14 cellular contexts compared by ENCODE assay signal in the genomic region with DNA sequence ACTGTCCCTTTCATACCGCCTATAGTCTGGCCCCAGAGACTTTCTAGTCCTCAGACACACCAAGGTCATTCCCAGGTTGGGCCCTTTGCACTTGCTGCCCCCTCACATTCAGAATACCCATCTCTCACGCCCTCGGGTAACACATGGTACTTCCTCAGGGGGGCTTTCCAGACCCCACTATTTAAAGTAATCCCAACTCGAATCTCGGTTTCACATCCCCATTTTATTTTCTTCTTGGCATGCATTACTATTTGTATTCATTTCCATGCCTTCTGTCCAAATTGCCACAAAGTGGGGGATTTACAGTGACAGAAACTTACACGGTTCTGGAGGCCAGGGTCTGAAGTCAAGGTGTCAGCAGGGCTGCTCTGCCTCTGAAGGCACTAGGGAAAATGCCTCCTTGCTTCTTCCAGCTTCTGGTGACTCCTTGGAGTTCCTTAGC. TPM values are rescaled to one million over a fixed set of nuclear protein-coding genes. Genes with fewer than 3 reads are reported as not detected.
DNase-seq lines count a peak whose midpoint lies in the region; ATAC-seq lines count a peak whose summit lies in the region.
"Had no signal": no experiment of that assay in that cellular context is flagged by ENCODE, and none has a peak within 500 bp of the region (broad histone marks: within the 10 kb centered on the region; RNA-seq: fewer than 3 reads in every experiment).

No MANE protein-coding gene starts in this region.

- peaks cover 0 to 20% of the 10 kb centered on the region in 2 donors for H3K36me3 Mint-ChIP-seq in naive B cell

- DNase-seq in naive B cell: no peak
- DNase-seq in NCI-H774 (lab: John Stamatoyannopoulos, UW): no peak
- no peak for DNase-seq in effector CD4-positive, alpha-beta T cell
- no peak for DNase-seq in kidney tubule cell (ENCODE audit: low spot score)
- DNase-seq in globus pallidus (ENCODE audit: low spot score): no peak
- DNase-seq: activated T-cell treated with anti-CD3 and anti-CD28 coated beads, Interleukin-2, amount 50 U/mL, for 24 hours; brain microvascular endothelial cell; mucosa of descending colon; NCI-H2081 treated with DMSO at 0.1 percent for 48 hours had no signal

- peaks cover 8 to 13% (median 9%) of the 10 kb centered on the region in 3 donors for H3K4me1 Mint-ChIP-seq in naive B cell

- H3K27me3 Mint-ChIP-seq in naive B cell: no peaks in the 10 kb centered on the region
- H3K27me3 Mint-ChIP-seq: IgD-negative memory B cell had no signal

- no peak overlapping the region for H3K4me3 Mint-ChIP-seq in naive B cell
- H3K4me3 Mint-ChIP-seq: activated T-cell treated with anti-CD3 and anti-CD28 coated beads, Interleukin-2, amount 50 U/mL, for 24 hours had no signal

- H3K27ac Mint-ChIP-seq in naive B cell: peak overlapping the region in 3 of 6 donors; percentile 12 to 93 (median 75)
- H3K27ac Mint-ChIP-seq: activated T-cell treated with anti-CD3 and anti-CD28 coated beads, Interleukin-2, amount 50 U/mL, for 24 hours; IgD-negative memory B cell had no signal

- H3K9me3 Mint-ChIP-seq in naive B cell: no peaks in the 10 kb centered on the region
- H3K9me3 Mint-ChIP-seq: activated T-cell treated with anti-CD3 and anti-CD28 coated beads, Interleukin-2, amount 50 U/mL, for 24 hours; IgD-negative memory B cell had no signal

- ATAC-seq in GM18873 (IDR thresholded peaks at IDR 0.05; ENCODE audit: low FRiP score, unreplicated experiment): peak; percentile 71
- ATAC-seq in GM21526 (IDR thresholded peaks at IDR 0.05; ENCODE audit: low FRiP score, unreplicated experiment): peak; percentile 56
- peak; percentile 71 for ATAC-seq in HG03066 (IDR thresholded peaks at IDR 0.05; ENCODE audit: low read depth, unreplicated experiment)
- ATAC-seq in naive B cell (ENCODE audit: low read depth in 2 of 2): peak; percentile 28 to 30
- ATAC-seq: mucosa of descending colon, Panc1 had no signal

RNA-seq across cellular contexts. Expression of a gene that starts 15.0 kb away (rescaled TPM):
- polyA plus RNA-seq in naive B cell (ENCODE audit: low read depth in 6 of 6): 1 to 10 TPM in 5 of 6 donors, under 1 TPM in 1; 0.57 to 6.1 (median 5.6) TPM
